ENCODE assay signal across 2 cellular contexts in the genomic region with DNA sequence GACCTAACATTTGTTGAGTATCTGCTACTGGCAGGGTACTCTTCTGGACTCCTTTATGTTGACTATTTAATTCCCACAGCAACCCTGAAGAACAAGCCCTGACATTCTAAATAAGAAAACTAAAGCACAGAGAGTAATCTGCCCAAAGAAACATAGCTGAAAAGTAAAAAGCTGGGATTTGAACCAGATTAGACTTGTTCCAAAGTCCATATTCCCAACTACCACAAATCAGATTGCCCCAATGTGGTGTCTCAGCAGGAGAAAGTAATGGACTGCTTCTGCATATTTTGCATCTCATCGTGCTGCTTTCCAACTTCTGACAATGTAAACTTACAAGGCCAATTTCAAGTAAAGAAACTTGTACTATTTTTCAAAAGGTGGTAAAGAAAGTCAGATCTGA.
TF ChIP-seq lines count a peak whose summit lies in the region.

No MANE protein-coding gene starts in this region.

TF ChIP-seq in endothelial cell of umbilical vein, 7 proteins besides CTCF, POLR2A, EP300 and RAD21:
- no peak for TF ChIP-seq GATA2 (IDR thresholded peaks at IDR 0.05; ENCODE audit: insufficient read depth, insufficient read length, low read depth, low read length)

TF ChIP-seq in HepG2, 621 proteins besides CTCF, POLR2A, EP300 and RAD21:
- no peak for TF ChIP-seq IKZF4 (CRISPR knock-in tag; IDR thresholded peaks at IDR 0.05; ENCODE audit: borderline replicate concordance, low read depth, not compliant biosample characterization)
- peak; percentile 15; the same call in 1 of the 2 replicates for TF ChIP-seq HNF4A (CRISPR knock-in tag; IDR thresholded peaks at IDR 0.05)
- no peak for TF ChIP-seq PHF20 (CRISPR knock-in tag; IDR thresholded peaks at IDR 0.05)
- TF ChIP-seq, protein P1, sequence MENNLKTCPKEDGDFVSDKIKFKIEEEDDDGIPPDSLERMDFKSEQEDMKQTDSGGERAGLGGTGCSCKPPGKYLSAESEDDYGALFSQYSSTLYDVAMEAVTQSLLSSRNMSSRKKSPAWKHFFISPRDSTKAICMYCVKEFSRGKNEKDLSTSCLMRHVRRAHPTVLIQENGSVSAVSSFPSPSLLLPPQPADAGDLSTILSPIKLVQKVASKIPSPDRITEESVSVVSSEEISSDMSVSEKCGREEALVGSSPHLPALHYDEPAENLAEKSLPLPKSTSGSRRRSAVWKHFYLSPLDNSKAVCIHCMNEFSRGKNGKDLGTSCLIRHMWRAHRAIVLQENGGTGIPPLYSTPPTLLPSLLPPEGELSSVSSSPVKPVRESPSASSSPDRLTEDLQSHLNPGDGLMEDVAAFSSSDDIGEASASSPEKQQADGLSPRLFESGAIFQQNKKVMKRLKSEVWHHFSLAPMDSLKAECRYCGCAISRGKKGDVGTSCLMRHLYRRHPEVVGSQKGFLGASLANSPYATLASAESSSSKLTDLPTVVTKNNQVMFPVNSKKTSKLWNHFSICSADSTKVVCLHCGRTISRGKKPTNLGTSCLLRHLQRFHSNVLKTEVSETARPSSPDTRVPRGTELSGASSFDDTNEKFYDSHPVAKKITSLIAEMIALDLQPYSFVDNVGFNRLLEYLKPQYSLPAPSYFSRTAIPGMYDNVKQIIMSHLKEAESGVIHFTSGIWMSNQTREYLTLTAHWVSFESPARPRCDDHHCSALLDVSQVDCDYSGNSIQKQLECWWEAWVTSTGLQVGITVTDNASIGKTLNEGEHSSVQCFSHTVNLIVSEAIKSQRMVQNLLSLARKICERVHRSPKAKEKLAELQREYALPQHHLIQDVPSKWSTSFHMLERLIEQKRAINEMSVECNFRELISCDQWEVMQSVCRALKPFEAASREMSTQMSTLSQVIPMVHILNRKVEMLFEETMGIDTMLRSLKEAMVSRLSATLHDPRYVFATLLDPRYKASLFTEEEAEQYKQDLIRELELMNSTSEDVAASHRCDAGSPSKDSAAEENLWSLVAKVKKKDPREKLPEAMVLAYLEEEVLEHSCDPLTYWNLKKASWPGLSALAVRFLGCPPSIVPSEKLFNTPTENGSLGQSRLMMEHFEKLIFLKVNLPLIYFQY (CRISPR knock-in tag; IDR thresholded peaks at IDR 0.05; ENCODE audit: borderline replicate concordance): no peak
- no peak for TF ChIP-seq MEIS2 (CRISPR knock-in tag; IDR thresholded peaks at IDR 0.05)
- TF ChIP-seq, protein P2, sequence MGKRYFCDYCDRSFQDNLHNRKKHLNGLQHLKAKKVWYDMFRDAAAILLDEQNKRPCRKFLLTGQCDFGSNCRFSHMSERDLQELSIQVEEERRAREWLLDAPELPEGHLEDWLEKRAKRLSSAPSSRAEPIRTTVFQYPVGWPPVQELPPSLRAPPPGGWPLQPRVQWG (CRISPR knock-in tag; IDR thresholded peaks at IDR 0.05; ENCODE audit: borderline replicate concordance, low read depth): no peak
- TF ChIP-seq, protein P3, sequence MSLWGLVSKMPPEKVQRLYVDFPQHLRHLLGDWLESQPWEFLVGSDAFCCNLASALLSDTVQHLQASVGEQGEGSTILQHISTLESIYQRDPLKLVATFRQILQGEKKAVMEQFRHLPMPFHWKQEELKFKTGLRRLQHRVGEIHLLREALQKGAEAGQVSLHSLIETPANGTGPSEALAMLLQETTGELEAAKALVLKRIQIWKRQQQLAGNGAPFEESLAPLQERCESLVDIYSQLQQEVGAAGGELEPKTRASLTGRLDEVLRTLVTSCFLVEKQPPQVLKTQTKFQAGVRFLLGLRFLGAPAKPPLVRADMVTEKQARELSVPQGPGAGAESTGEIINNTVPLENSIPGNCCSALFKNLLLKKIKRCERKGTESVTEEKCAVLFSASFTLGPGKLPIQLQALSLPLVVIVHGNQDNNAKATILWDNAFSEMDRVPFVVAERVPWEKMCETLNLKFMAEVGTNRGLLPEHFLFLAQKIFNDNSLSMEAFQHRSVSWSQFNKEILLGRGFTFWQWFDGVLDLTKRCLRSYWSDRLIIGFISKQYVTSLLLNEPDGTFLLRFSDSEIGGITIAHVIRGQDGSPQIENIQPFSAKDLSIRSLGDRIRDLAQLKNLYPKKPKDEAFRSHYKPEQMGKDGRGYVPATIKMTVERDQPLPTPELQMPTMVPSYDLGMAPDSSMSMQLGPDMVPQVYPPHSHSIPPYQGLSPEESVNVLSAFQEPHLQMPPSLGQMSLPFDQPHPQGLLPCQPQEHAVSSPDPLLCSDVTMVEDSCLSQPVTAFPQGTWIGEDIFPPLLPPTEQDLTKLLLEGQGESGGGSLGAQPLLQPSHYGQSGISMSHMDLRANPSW (CRISPR knock-in tag; IDR thresholded peaks at IDR 0.05; ENCODE audit: borderline replicate concordance): no peak
- TF ChIP-seq HOXA7 (CRISPR knock-in tag; IDR thresholded peaks at IDR 0.05): no peak
